19 cellular contexts compared by ENCODE assay signal in genomic region chr9:89655990-89656657, GRCh38. TPM values are rescaled to one million over a fixed set of nuclear protein-coding genes. Genes with fewer than 3 reads are reported as not detected.
A peak's percentile ranks its signal among the peaks of the same experiment; 100 is the strongest.
DNase-seq lines count a peak whose midpoint lies in the region; ATAC-seq and TF ChIP-seq lines count a peak whose summit lies in the region.
"Had no signal": no experiment of that assay in that cellular context is flagged by ENCODE, and none has a peak within 500 bp of the region (broad histone marks: within the 10 kb centered on the region; RNA-seq: fewer than 3 reads in every experiment).

No MANE protein-coding gene starts in this region.

- H3K27ac Mint-ChIP-seq in activated T-helper 17 cell treated with anti-CD3 and anti-CD28 coated beads, Interleukin-2, amount 50 U/mL, for 72 hours: peak overlapping the region; percentile 19
- no peak overlapping the region for H3K27ac Mint-ChIP-seq in natural killer cell

- H3K27me3 ChIP-seq in right cardiac atrium (ENCODE audit: control insufficient read depth, insufficient read depth) (no peaks in the 10 kb centered on the region), left ventricle myocardium inferior (ENCODE audit: low read depth) (no peaks in the 10 kb centered on the region), aorta (ENCODE audit: control insufficient read depth in 1 of 2, insufficient read depth in 2 of 2, low read length in 1 of 2) (no peaks in the 10 kb centered on the region)
- H3K27me3 ChIP-seq: ascending aorta, BE2C, suprapubic skin had no signal

- no peaks in the 10 kb centered on the region for H3K9me3 Mint-ChIP-seq in activated T-helper 17 cell treated with anti-CD3 and anti-CD28 coated beads, Interleukin-2, amount 50 U/mL, for 72 hours
- no peaks in the 10 kb centered on the region for H3K9me3 Mint-ChIP-seq in natural killer cell

- DNase-seq in right cardiac atrium: peak in 2 of 3 donors; percentile 73
- no peak for DNase-seq in left ventricle myocardium inferior
- no peak for DNase-seq in natural killer cell
- no peak for DNase-seq in aorta
- DNase-seq in D341Med (ENCODE audit: low spot score): no peak
- DNase-seq in mesenteric fat pad (ENCODE audit: low spot score): no peak
- DNase-seq: activated T-cell treated with anti-CD3 and anti-CD28 coated beads for 4 hours, BE2C, dermis blood vessel endothelial cell, EL, KG1, mesendoderm, NCI-H1436, OCI-M1, WERI-Rb-1 had no signal

- TF ChIP-seq CTCF in left ventricle myocardium inferior (IDR thresholded peaks at IDR 0.05; ENCODE audit: borderline replicate concordance) (no peak), natural killer cell (IDR thresholded peaks at IDR 0.05) (no peak)

- WGBS in right cardiac atrium: 76% methylated on average over 18 of the region's 18 CpGs
- 92 to 93% methylated on average over 18 of the region's 18 CpGs for WGBS in aorta, 2 donors

- H3K27ac ChIP-seq in right cardiac atrium (ENCODE audit: low read length) (no peak overlapping the region), left ventricle myocardium inferior (replicated peaks) (no peak overlapping the region), aorta (ENCODE audit: low read depth in 1 of 2, low read length in 2 of 2) (no peak overlapping the region)
- H3K27ac ChIP-seq: ascending aorta, suprapubic skin, WERI-Rb-1 had no signal

- peak overlapping the region; percentile 32 for H3K4me3 Mint-ChIP-seq in activated T-helper 17 cell treated with anti-CD3 and anti-CD28 coated beads, Interleukin-2, amount 50 U/mL, for 72 hours
- no peak overlapping the region for H3K4me3 Mint-ChIP-seq in natural killer cell

- peaks cover 20% of the 10 kb centered on the region for H3K4me1 Mint-ChIP-seq in activated T-helper 17 cell treated with anti-CD3 and anti-CD28 coated beads, Interleukin-2, amount 50 U/mL, for 72 hours
- peaks cover 9 to 12% of the 10 kb centered on the region in 2 donors for H3K4me1 Mint-ChIP-seq in natural killer cell

- H3K4me3 ChIP-seq in right cardiac atrium (ENCODE audit: low read length) (no peak overlapping the region), left ventricle myocardium inferior (no peak overlapping the region), aorta (ENCODE audit: low read length in 2 of 2) (no peak overlapping the region)
- H3K4me3 ChIP-seq: ascending aorta, suprapubic skin had no signal

- H3K4me1 ChIP-seq in right cardiac atrium (ENCODE audit: control insufficient read depth, insufficient read depth, low read length) (no peaks in the 10 kb centered on the region), left ventricle myocardium inferior (peaks cover 20% of the 10 kb centered on the region), aorta (ENCODE audit: control insufficient read depth in 1 of 2, insufficient read depth in 2 of 2, low read length in 2 of 2) (no peaks in the 10 kb centered on the region)
- H3K4me1 ChIP-seq: ascending aorta had no signal

- peak; percentile 32 to 39 for ATAC-seq in right cardiac atrium
- ATAC-seq in activated T-helper 17 cell treated with anti-CD3 and anti-CD28 coated beads, Interleukin-2, amount 50 U/mL, for 72 hours (replicated peaks): peak; percentile 74
- ATAC-seq in natural killer cell: peak in 2 of 3 donors; percentile 28 to 48
- peak; percentile 34 for ATAC-seq in aorta (ENCODE audit: low FRiP score)
- ATAC-seq in HG03025 (IDR thresholded peaks at IDR 0.05; ENCODE audit: low FRiP score, unreplicated experiment): no peak

- H3K9me3 ChIP-seq in right cardiac atrium (ENCODE audit: control insufficient read depth, low read length): no peaks in the 10 kb centered on the region
- H3K9me3 ChIP-seq in left ventricle myocardium inferior (replicated peaks): no peaks in the 10 kb centered on the region
- no peaks in the 10 kb centered on the region for H3K9me3 ChIP-seq in aorta (ENCODE audit: control insufficient read depth, low read length)
- H3K9me3 ChIP-seq: ascending aorta, BE2C, suprapubic skin had no signal

- H3K36me3 Mint-ChIP-seq in activated T-helper 17 cell treated with anti-CD3 and anti-CD28 coated beads, Interleukin-2, amount 50 U/mL, for 72 hours (ENCODE audit: low read depth): no peaks in the 10 kb centered on the region
- no peaks in the 10 kb centered on the region for H3K36me3 Mint-ChIP-seq in natural killer cell

- peaks cover 4% of the 10 kb centered on the region for H3K27me3 Mint-ChIP-seq in activated T-helper 17 cell treated with anti-CD3 and anti-CD28 coated beads, Interleukin-2, amount 50 U/mL, for 72 hours
- peaks cover 0 to 22% of the 10 kb centered on the region in 2 donors for H3K27me3 Mint-ChIP-seq in natural killer cell (ENCODE audit: low read depth in 2 of 2)

- H3K36me3 ChIP-seq in left ventricle myocardium inferior (no peaks in the 10 kb centered on the region), aorta (ENCODE audit: control insufficient read depth in 1 of 2, insufficient read depth in 2 of 2, low read length in 1 of 2) (no peaks in the 10 kb centered on the region)
- H3K36me3 ChIP-seq: ascending aorta, BE2C, suprapubic skin, WERI-Rb-1 had no signal

- intact Hi-C loops in right cardiac atrium (cut with DNase I): no loop called here
- intact Hi-C loops in left ventricle myocardium inferior (cut with micrococcal nuclease): no loop called here
- intact Hi-C loops in natural killer cell (cut with micrococcal nuclease): no loop called here
- intact Hi-C loops in aorta (cut with DNase I): no loop called here

RNA-seq across cellular contexts. Expression of gene GADD45G, which starts 51.3 kb away (rescaled TPM):
- total RNA-seq in right cardiac atrium (100 to 1,000 TPM in 2 of 4 donors, 10 to 100 TPM in 2; 27.6 to 133 (median 69.8) TPM), left ventricle myocardium inferior (44.5 TPM), natural killer cell (1 to 10 TPM; 2.6 to 3.2 (median 2.8) TPM), aorta (1 to 10 TPM; 4.5 to 4.7 TPM), mesenteric fat pad (10.9 TPM)
- polyA plus RNA-seq in right cardiac atrium (157 TPM), aorta (10 to 100 TPM in 1 of 2 donors, 1 to 10 TPM in 1; 8.1 to 30.4 TPM)
- 10 to 100 TPM in 1 of 2 donors, 1 to 10 TPM in 1; 5.7 to 11.7 TPM for total RNA-seq in activated T-helper 17 cell treated with anti-CD3 and anti-CD28 coated beads, Interleukin-2, amount 50 U/mL, for 72 hours
- total RNA-seq: dermis blood vessel endothelial cell had no signal

Comparison
In these comparisons a context has a peak if more than half of its experiments do, and no peak if none do; other contexts are left out.
1. DNase-seq: peak in right cardiac atrium (2 of 3); none in left ventricle myocardium inferior (single experiment), natural killer cell (single experiment), aorta (0 of 2), D341Med (single experiment) and mesenteric fat pad (single experiment).